8 cellular contexts compared by ENCODE assay signal in genomic region chr16:83808573-83809014, GRCh38. TPM values are rescaled to one million over a fixed set of nuclear protein-coding genes. Genes with fewer than 3 reads are reported as not detected.
DNase-seq lines count a peak whose midpoint lies in the region; ATAC-seq and TF ChIP-seq lines count a peak whose summit lies in the region.

No MANE protein-coding gene starts in this region.

- no peak for DNase-seq in activated naive CD4-positive, alpha-beta T cell treated with anti-CD3 and anti-CD28 coated beads, Interleukin-2, amount 10 ng/mL, durations not matched to agents 7 days and 5 days
- no peak for DNase-seq in activated naive CD4-positive, alpha-beta T cell (lab: John Stamatoyannopoulos, UW)
- DNase-seq in astrocyte of the hippocampus (ENCODE audit: low read depth, low spot score) (peak; percentile 11), lower leg skin (ENCODE audit: low spot score in 2 of 2) (no peak), type B pancreatic cell (ENCODE audit: extremely low spot score, unreplicated experiment) (no peak), COLO829 (ENCODE audit: low spot score) (no peak), hepatic stellate cell (ENCODE audit: low spot score) (no peak)

- H3K27ac Mint-ChIP-seq in activated naive CD4-positive, alpha-beta T cell treated with anti-CD3 and anti-CD28 coated beads, Interleukin-2, amount 10 ng/mL, durations not matched to agents 7 days and 5 days, result peak overlapping the region; percentile 90
- peak overlapping the region; percentile 85 for H3K27ac Mint-ChIP-seq in type B pancreatic cell

- peaks cover 30% of the 10 kb centered on the region for H3K36me3 Mint-ChIP-seq in activated naive CD4-positive, alpha-beta T cell treated with anti-CD3 and anti-CD28 coated beads, Interleukin-2, amount 10 ng/mL, durations not matched to agents 7 days and 5 days
- peaks cover 26% of the 10 kb centered on the region for H3K36me3 Mint-ChIP-seq in type B pancreatic cell

- H3K27me3 Mint-ChIP-seq in activated naive CD4-positive, alpha-beta T cell treated with anti-CD3 and anti-CD28 coated beads, Interleukin-2, amount 10 ng/mL, durations not matched to agents 7 days and 5 days, result peaks cover 5% of the 10 kb centered on the region
- H3K27me3 Mint-ChIP-seq in type B pancreatic cell, result no peaks in the 10 kb centered on the region

- ATAC-seq in HG03045 (IDR thresholded peaks at IDR 0.05; ENCODE audit: unreplicated experiment), result no peak

- TF ChIP-seq POLR2A in lower leg skin (IDR thresholded peaks at IDR 0.05), result no peak

- WGBS in lower leg skin, 2 donors, result 13 to 17% methylated on average over 11 of the region's 11 CpGs

- H3K4me3 ChIP-seq in lower leg skin (ENCODE audit: low read depth, poor library complexity, severe bottlenecking), result peak overlapping the region; percentile 76

- H3K9me3 Mint-ChIP-seq in activated naive CD4-positive, alpha-beta T cell treated with anti-CD3 and anti-CD28 coated beads, Interleukin-2, amount 10 ng/mL, durations not matched to agents 7 days and 5 days, result no peaks in the 10 kb centered on the region
- no peaks in the 10 kb centered on the region for H3K9me3 Mint-ChIP-seq in type B pancreatic cell

- intact Hi-C loops in lower leg skin (cut with DNase I; ENCODE audit: low total_unique reads), result no loop called here

- H3K4me1 Mint-ChIP-seq in activated naive CD4-positive, alpha-beta T cell treated with anti-CD3 and anti-CD28 coated beads, Interleukin-2, amount 10 ng/mL, durations not matched to agents 7 days and 5 days, result peaks cover 43% of the 10 kb centered on the region
- H3K4me1 Mint-ChIP-seq in type B pancreatic cell (ENCODE audit: unreplicated experiment), result peaks cover 36% of the 10 kb centered on the region

- peak overlapping the region; percentile 97 for H3K4me3 Mint-ChIP-seq in activated naive CD4-positive, alpha-beta T cell treated with anti-CD3 and anti-CD28 coated beads, Interleukin-2, amount 10 ng/mL, durations not matched to agents 7 days and 5 days
- peak overlapping the region; percentile 97 for H3K4me3 Mint-ChIP-seq in type B pancreatic cell

- CTCF ChIA-PET in activated naive CD4-positive, alpha-beta T cell treated with anti-CD3 and anti-CD28 coated beads, Interleukin-2, amount 10 ng/mL, durations not matched to agents 7 days and 5 days (lab: Charles Lee), result interaction anchor here (1.5 kb wide), 1 partner anchor 18 kb away, joined by 3 read pairs; no protein-coding TSS in a partner anchor

- TF ChIP-seq CTCF in lower leg skin (IDR thresholded peaks at IDR 0.05), result no peak
- TF ChIP-seq CTCF in type B pancreatic cell (conservative IDR thresholded peaks at IDR 0.05), result no peak

RNA-seq across cellular contexts. Expression of gene HSBP1, which starts 0.8 kb away (rescaled TPM):
- 10 to 100 TPM in 3 of 4 donors, 1 to 10 TPM in 1; 5.8 to 22.5 (median 12.5) TPM for total RNA-seq in lower leg skin
- total RNA-seq in type B pancreatic cell (ENCODE audit: low replicate concordance), result 139 and 226 TPM in 2 replicates
